Comparison of ENCODE assay signal across 8 cellular contexts in genomic region chr11:33773399-33774355, GRCh38. TPM values are rescaled to one million over a fixed set of nuclear protein-coding genes. Genes with fewer than 3 reads are reported as not detected.
DNase-seq lines count a peak whose midpoint lies in the region; ATAC-seq lines count a peak whose summit lies in the region.

No MANE protein-coding gene starts in this region.

- peaks cover 22% of the 10 kb centered on the region for H3K79me1 ChIP-seq in mesenchymal stem cell (replicated peaks; ENCODE audit: low read length, poor library complexity, severe bottlenecking)

- H2BK5ac ChIP-seq in mesenchymal stem cell (ENCODE audit: low read depth, low read length, poor library complexity, severe bottlenecking) = no peak overlapping the region

- peaks cover 38% of the 10 kb centered on the region for H3K4me1 Mint-ChIP-seq in stimulated activated naive CD8-positive, alpha-beta T cell treated with anti-CD3 and anti-CD28 coated beads, Interleukin-15, amount 100 ng/mL, for 72 hours

- peak overlapping the region; percentile 48 for H4K91ac ChIP-seq in mesenchymal stem cell (ENCODE audit: low read length)

- H3K36me3 ChIP-seq in HUES48 (ENCODE audit: control insufficient read depth, insufficient read depth, low read length) = peaks cover under 1% of the 10 kb centered on the region; the same call in 1 of the 2 replicates
- H3K36me3 ChIP-seq in mesenchymal stem cell (ENCODE audit: control insufficient read depth in 1 of 2, insufficient read depth in 2 of 2, low read depth in 1 of 2, low read length in 2 of 2) = peaks cover 0 to 12% of the 10 kb centered on the region in 2 experiments

- peaks cover 13% of the 10 kb centered on the region for H3K4me1 ChIP-seq in HUES48 (ENCODE audit: control insufficient read depth, insufficient read depth, low read length)
- peaks cover 20% of the 10 kb centered on the region for H3K4me1 ChIP-seq in mesenchymal stem cell (ENCODE audit: control insufficient read depth, insufficient read depth, low read depth, low read length)

- ATAC-seq in GM21447 (IDR thresholded peaks at IDR 0.05; ENCODE audit: unreplicated experiment) = peak; percentile 33
- peak; percentile 82 for ATAC-seq in stimulated activated naive CD8-positive, alpha-beta T cell treated with anti-CD3 and anti-CD28 coated beads, Interleukin-15, amount 100 ng/mL, for 72 hours

- peak overlapping the region; percentile 90 to 93 for H3K4me3 Mint-ChIP-seq in stimulated activated naive CD8-positive, alpha-beta T cell treated with anti-CD3 and anti-CD28 coated beads, Interleukin-15, amount 100 ng/mL, for 72 hours

- no peak overlapping the region for H2BK120ac ChIP-seq in mesenchymal stem cell (ENCODE audit: low read depth, low read length)

- peak overlapping the region; percentile 89 for H2AFZ ChIP-seq in mesenchymal stem cell (ENCODE audit: low read depth, low read length)

- H3K27ac Mint-ChIP-seq in stimulated activated naive CD8-positive, alpha-beta T cell treated with anti-CD3 and anti-CD28 coated beads, Interleukin-15, amount 100 ng/mL, for 72 hours = peak overlapping the region; percentile 97 to 98

- peak overlapping the region; percentile 6 to 83 for H3K14ac ChIP-seq in mesenchymal stem cell (ENCODE audit: low read length in 2 of 2)

- 4% methylated on average over 50 of the region's 53 CpGs for WGBS in mesenchymal stem cell

- H3K4me2 ChIP-seq in mesenchymal stem cell (ENCODE audit: low read length, poor library complexity, severe bottlenecking) = peak overlapping the region; percentile 96

- no peak overlapping the region for H2BK15ac ChIP-seq in mesenchymal stem cell (ENCODE audit: low read depth, poor library complexity, severe bottlenecking)

- no peaks in the 10 kb centered on the region for H3K9me3 Mint-ChIP-seq in stimulated activated naive CD8-positive, alpha-beta T cell treated with anti-CD3 and anti-CD28 coated beads, Interleukin-15, amount 100 ng/mL, for 72 hours

- peaks cover 27% of the 10 kb centered on the region for H3K27me3 Mint-ChIP-seq in stimulated activated naive CD8-positive, alpha-beta T cell treated with anti-CD3 and anti-CD28 coated beads, Interleukin-15, amount 100 ng/mL, for 72 hours

- H3K9me3 ChIP-seq in HUES48 (ENCODE audit: control insufficient read depth, insufficient read depth, low read length) (no peaks in the 10 kb centered on the region), mesenchymal stem cell (ENCODE audit: control insufficient read depth, low read length) (no peaks in the 10 kb centered on the region)

- H3K4me3 ChIP-seq in HUES48 (ENCODE audit: low read depth, low read length) (peak overlapping the region; percentile 84), mesenchymal stem cell (ENCODE audit: insufficient read depth in 1 of 2, low read depth in 1 of 2, low read length in 2 of 2) (peak overlapping the region; percentile 82 to 90)

- H3K4ac ChIP-seq in mesenchymal stem cell (ENCODE audit: low read depth in 1 of 2, low read length in 2 of 2) = peak overlapping the region; percentile 42 to 85

- peak overlapping the region in 1 of 2 experiments; percentile 7 for H2BK12ac ChIP-seq in mesenchymal stem cell (ENCODE audit: low read length in 2 of 2)

- H2AK5ac ChIP-seq in mesenchymal stem cell (ENCODE audit: low read length, severe bottlenecking) = no peak overlapping the region

- H3K27ac ChIP-seq in HUES48 (ENCODE audit: low read depth, low read length) (peak overlapping the region; percentile 33), mesenchymal stem cell (ENCODE audit: low read length, poor library complexity, severe bottlenecking) (no peak overlapping the region)

- H3K27me3 ChIP-seq in HUES48 (ENCODE audit: control insufficient read depth, insufficient read depth, low read length) = peaks cover 28% of the 10 kb centered on the region
- peaks cover 0 to 3% of the 10 kb centered on the region in 2 experiments for H3K27me3 ChIP-seq in mesenchymal stem cell (ENCODE audit: control insufficient read depth in 1 of 2, insufficient read depth in 1 of 2, low read length in 2 of 2)

- peak; percentile 21 for DNase-seq in DMS79 (lab: John Stamatoyannopoulos, UW)
- peak; percentile 36 for DNase-seq in activated CD4-positive, CD25-positive, alpha-beta regulatory T cell treated with anti-CD3 and anti-CD28 coated beads, Interleukin-2, amount 50 U/mL, for 72 hours
- DNase-seq in effector CD4-positive, alpha-beta T cell = peak; percentile 56
- peak; percentile 24 for DNase-seq in mesenchymal stem cell
- peak; percentile 33 to 59 for DNase-seq in stimulated activated naive CD8-positive, alpha-beta T cell treated with anti-CD3 and anti-CD28 coated beads, Interleukin-15, amount 100 ng/mL, for 72 hours
- no peak for DNase-seq in NCI-H524 treated with DMSO at 0.1 percent for 48 hours (lab: John Stamatoyannopoulos, UW)

- peak overlapping the region; percentile 91 to 93 for H3K18ac ChIP-seq in mesenchymal stem cell (ENCODE audit: low read depth in 1 of 2, low read length in 2 of 2)

- H3K23ac ChIP-seq in mesenchymal stem cell (ENCODE audit: low read length in 2 of 2) = peak overlapping the region in 1 of 2 experiments; percentile 83

- H3K9ac ChIP-seq in HUES48 (ENCODE audit: low read depth, low read length) (peak overlapping the region; percentile 31; the same call in 1 of the 2 replicates), mesenchymal stem cell (ENCODE audit: low read length) (peak overlapping the region; percentile 85)

- H4K8ac ChIP-seq in mesenchymal stem cell (ENCODE audit: low read length) = peak overlapping the region; percentile 87

RNA-seq across cellular contexts. Expression of gene FBXO3, which starts 0.6 kb away (rescaled TPM):
- polyA plus RNA-seq in mesenchymal stem cell (2013, experiment 1 of 2) = 13.6 TPM
- 14.5 TPM for polyA plus RNA-seq in mesenchymal stem cell (2013, experiment 2 of 2)

RNA-seq across cellular contexts. Expression of gene CD59, which starts 37.5 kb away (rescaled TPM):
- polyA plus RNA-seq in mesenchymal stem cell (2013, experiment 1 of 2) = 391 TPM
- polyA plus RNA-seq in mesenchymal stem cell (2013, experiment 2 of 2) = 399 TPM
